Comparison of ENCODE assay signal across 10 cellular contexts in the genomic region with DNA sequence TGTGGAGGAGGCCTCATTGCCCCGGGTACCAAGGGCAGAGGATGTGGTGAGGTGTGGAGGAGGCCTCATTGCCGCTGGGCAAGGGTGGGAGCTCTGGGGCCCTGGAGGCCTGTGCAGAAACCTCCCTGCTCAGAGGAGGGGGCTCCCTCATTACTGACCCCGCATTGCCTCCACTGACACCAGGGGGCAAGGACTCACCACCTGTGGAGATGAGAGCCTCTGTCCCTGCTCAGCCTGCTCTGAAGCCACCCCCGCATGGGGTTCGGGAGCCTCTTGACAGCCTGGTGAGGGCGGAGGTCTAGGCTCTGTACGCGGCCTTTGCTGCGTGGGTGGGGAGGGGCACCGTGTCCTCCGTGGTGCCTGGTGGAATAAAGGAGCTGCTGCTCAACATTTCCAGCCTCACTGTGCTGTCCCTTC.
DNase-seq lines count a peak whose midpoint lies in the region; ATAC-seq, FAIRE-seq and TF ChIP-seq lines count a peak whose summit lies in the region.
"Had no signal": no experiment of that assay in that cellular context is flagged by ENCODE, and none has a peak within 500 bp of the region (broad histone marks: within the 10 kb centered on the region; RNA-seq: fewer than 3 reads in every experiment).

No MANE protein-coding gene starts in this region.

- no peak for FAIRE-seq in astrocyte (lab: Jason Lieb, UNC)
- FAIRE-seq: endometrium had no signal

- peaks cover 7 to 10% of the 10 kb centered on the region in 2 donors for H3K9me3 Mint-ChIP-seq in natural killer cell
- peaks cover 7% of the 10 kb centered on the region for H3K9me3 Mint-ChIP-seq in natural killer cell treated with Interleukin-12 subunit alpha and Interleukin-12 subunit beta and Interleukin-15 and Interleukin-18, amount 100 ng/mL, for 72 hours
- H3K9me3 Mint-ChIP-seq in astrocyte (ENCODE audit: unreplicated experiment): no peaks in the 10 kb centered on the region

- H3K4me1 ChIP-seq in astrocyte (ENCODE audit: insufficient read depth, low read length): peaks cover 7% of the 10 kb centered on the region
- H3K4me1 ChIP-seq in muscle layer of colon (ENCODE audit: insufficient read depth, low read length): peaks cover 5% of the 10 kb centered on the region
- H3K4me1 ChIP-seq in aorta (ENCODE audit: control insufficient read depth in 1 of 2, insufficient read depth in 2 of 2, low read length in 2 of 2): no peaks in the 10 kb centered on the region
- H3K4me1 ChIP-seq: upper lobe of right lung had no signal

- H3K4me1 Mint-ChIP-seq in natural killer cell: peaks cover 26 to 42% of the 10 kb centered on the region in 2 donors
- H3K4me1 Mint-ChIP-seq in natural killer cell treated with Interleukin-12 subunit alpha and Interleukin-12 subunit beta and Interleukin-15 and Interleukin-18, amount 100 ng/mL, for 72 hours (ENCODE audit: low read depth in 2 of 2): peaks cover 24% of the 10 kb centered on the region in 2 donors
- no peaks in the 10 kb centered on the region for H3K4me1 Mint-ChIP-seq in astrocyte (ENCODE audit: low read depth, unreplicated experiment)

- no peak for DNase-seq in natural killer cell
- no peak for DNase-seq in natural killer cell treated with Interleukin-12 subunit alpha and Interleukin-12 subunit beta and Interleukin-15 and Interleukin-18, amount 100 ng/mL, for 72 hours (ENCODE audit: low spot score)
- no peak for DNase-seq in astrocyte (ENCODE audit: low read depth)
- peak; percentile 41 to 61 for DNase-seq in aorta
- DNase-seq in DMS53 treated with DMSO at 0.1 percent for 48 hours (lab: John Stamatoyannopoulos, UW; ENCODE audit: unreplicated experiment): no peak
- no peak for DNase-seq in medulla oblongata (ENCODE audit: extremely low spot score)
- DNase-seq: upper lobe of right lung had no signal

- H3K4me3 ChIP-seq in astrocyte (ENCODE audit: insufficient read depth, low read depth, low read length): no peak overlapping the region
- H3K4me3 ChIP-seq in muscle layer of colon (ENCODE audit: low read depth in 1 of 2, low read length in 2 of 2): no peak overlapping the region
- no peak overlapping the region for H3K4me3 ChIP-seq in aorta (ENCODE audit: low read length in 2 of 2)
- H3K4me3 ChIP-seq: upper lobe of right lung had no signal

- no peaks in the 10 kb centered on the region for H3K79me2 ChIP-seq in astrocyte (ENCODE audit: insufficient read depth, low read length)

- H3K9ac ChIP-seq in astrocyte (ENCODE audit: low read length): no peak overlapping the region
- H3K9ac ChIP-seq in muscle layer of colon (ENCODE audit: low read length): no peak overlapping the region

- H3K36me3 ChIP-seq in astrocyte (ENCODE audit: insufficient read depth, low read length) (no peaks in the 10 kb centered on the region), muscle layer of colon (ENCODE audit: insufficient read depth, low read length) (no peaks in the 10 kb centered on the region), aorta (ENCODE audit: control insufficient read depth in 1 of 2, insufficient read depth in 2 of 2, low read length in 1 of 2) (no peaks in the 10 kb centered on the region)
- H3K36me3 ChIP-seq: upper lobe of right lung had no signal

- H3K4me3 Mint-ChIP-seq in natural killer cell (no peak overlapping the region), astrocyte (ENCODE audit: unreplicated experiment) (no peak overlapping the region)
- no peak overlapping the region for H3K4me3 Mint-ChIP-seq in natural killer cell treated with Interleukin-12 subunit alpha and Interleukin-12 subunit beta and Interleukin-15 and Interleukin-18, amount 100 ng/mL, for 72 hours

- no peaks in the 10 kb centered on the region for H3K9me3 ChIP-seq in astrocyte (ENCODE audit: insufficient read depth, low read depth, low read length)
- no peaks in the 10 kb centered on the region for H3K9me3 ChIP-seq in muscle layer of colon (ENCODE audit: low read length)
- H3K9me3 ChIP-seq in aorta (ENCODE audit: control insufficient read depth, low read length): no peaks in the 10 kb centered on the region
- H3K9me3 ChIP-seq: upper lobe of right lung had no signal

- peak overlapping the region; percentile 9 for H3K4me2 ChIP-seq in astrocyte (ENCODE audit: low read length)

- WGBS in aorta, 2 donors: 62 to 65% methylated on average over 11 of the region's 11 CpGs

- H3K36me3 Mint-ChIP-seq in natural killer cell: peaks cover 7% of the 10 kb centered on the region
- H3K36me3 Mint-ChIP-seq in natural killer cell treated with Interleukin-12 subunit alpha and Interleukin-12 subunit beta and Interleukin-15 and Interleukin-18, amount 100 ng/mL, for 72 hours: peaks cover 7% of the 10 kb centered on the region
- no peaks in the 10 kb centered on the region for H3K36me3 Mint-ChIP-seq in astrocyte (ENCODE audit: low read depth, unreplicated experiment)

- H4K20me1 ChIP-seq in astrocyte (ENCODE audit: insufficient read depth, low read length): no peaks in the 10 kb centered on the region

- intact Hi-C loops in natural killer cell (cut with micrococcal nuclease): no loop called here
- intact Hi-C loops in aorta (cut with DNase I): no loop called here

- peaks cover 16 to 24% of the 10 kb centered on the region in 2 donors for H3K27me3 Mint-ChIP-seq in natural killer cell (ENCODE audit: low read depth in 2 of 2)
- peaks cover 23 to 28% of the 10 kb centered on the region in 2 donors for H3K27me3 Mint-ChIP-seq in natural killer cell treated with Interleukin-12 subunit alpha and Interleukin-12 subunit beta and Interleukin-15 and Interleukin-18, amount 100 ng/mL, for 72 hours
- H3K27me3 Mint-ChIP-seq in astrocyte (ENCODE audit: low read depth, unreplicated experiment): peaks cover 54% of the 10 kb centered on the region

- no peak overlapping the region for H2AFZ ChIP-seq in astrocyte (ENCODE audit: low read depth, low read length)

- no peaks in the 10 kb centered on the region for H3K27me3 ChIP-seq in astrocyte (ENCODE audit: insufficient read depth, low read length)
- H3K27me3 ChIP-seq in muscle layer of colon (ENCODE audit: control insufficient read depth in 1 of 2, insufficient read depth in 2 of 2, low read length in 2 of 2): no peaks in the 10 kb centered on the region
- H3K27me3 ChIP-seq in aorta (ENCODE audit: control insufficient read depth in 1 of 2, insufficient read depth in 2 of 2, low read length in 1 of 2): no peaks in the 10 kb centered on the region
- H3K27me3 ChIP-seq: upper lobe of right lung had no signal

- H3K27ac Mint-ChIP-seq in natural killer cell (peak overlapping the region; percentile 81 to 87), astrocyte (ENCODE audit: unreplicated experiment) (no peak overlapping the region)
- peak overlapping the region in 1 of 2 donors; percentile 40 for H3K27ac Mint-ChIP-seq in natural killer cell treated with Interleukin-12 subunit alpha and Interleukin-12 subunit beta and Interleukin-15 and Interleukin-18, amount 100 ng/mL, for 72 hours

- ATAC-seq in natural killer cell: peak; percentile 17 to 60 (median 31)
- no peak for ATAC-seq in natural killer cell treated with Interleukin-12 subunit alpha and Interleukin-12 subunit beta and Interleukin-15 and Interleukin-18, amount 100 ng/mL, for 72 hours
- ATAC-seq in aorta (ENCODE audit: low FRiP score): peak; percentile 33
- no peak for ATAC-seq in GM19328 (IDR thresholded peaks at IDR 0.05; ENCODE audit: unreplicated experiment)
- ATAC-seq: upper lobe of right lung had no signal

- H3K27ac ChIP-seq in astrocyte (ENCODE audit: low read depth, low read length): no peak overlapping the region
- peak overlapping the region; percentile 32 for H3K27ac ChIP-seq in muscle layer of colon (ENCODE audit: low read depth, low read length)
- H3K27ac ChIP-seq in aorta (ENCODE audit: low read depth in 1 of 2, low read length in 2 of 2): peak overlapping the region in 1 of 2 donors; percentile 58
- H3K27ac ChIP-seq: upper lobe of right lung had no signal

- TF ChIP-seq CTCF in natural killer cell (IDR thresholded peaks at IDR 0.05): no peak
- no peak for TF ChIP-seq CTCF in astrocyte (IDR thresholded peaks at IDR 0.05; ENCODE audit: insufficient read depth, low read depth, low read length)

Comparison
In these comparisons a context has a peak if more than half of its experiments do, and no peak if none do; other contexts are left out.
1. ATAC-seq: peak in natural killer cell (3 of 3) and aorta (single experiment); none in natural killer cell treated with Interleukin-12 subunit alpha and Interleukin-12 subunit beta and Interleukin-15 and Interleukin-18, amount 100 ng/mL, for 72 hours (0 of 2) and GM19328 (single experiment).
2. DNase-seq: peak in aorta (2 of 2); none in natural killer cell (single experiment), natural killer cell treated with Interleukin-12 subunit alpha and Interleukin-12 subunit beta and Interleukin-15 and Interleukin-18, amount 100 ng/mL, for 72 hours (single experiment), astrocyte (single experiment), DMS53 treated with DMSO at 0.1 percent for 48 hours (single experiment) and medulla oblongata (single experiment).